ENCODE assay signal across 7 cellular contexts in genomic region chr16:29349966-29350365, GRCh38. TPM values are rescaled to one million over a fixed set of nuclear protein-coding genes. Genes with fewer than 3 reads are reported as not detected.
A peak's percentile ranks its signal among the peaks of the same experiment; 100 is the strongest.
DNase-seq lines count a peak whose midpoint lies in the region; ATAC-seq, FAIRE-seq and TF ChIP-seq lines count a peak whose summit lies in the region.
"Not testable (repeated sequence)": the region's sequence is repeated elsewhere in the genome, so short reads cannot be mapped to it uniquely, and the experiment has no call there.

No MANE protein-coding gene starts in this region.

- not testable (repeated sequence) for H3K4me1 ChIP-seq in PC-3 (ENCODE audit: insufficient read depth, low read length); pancreas

- not testable (repeated sequence) for H3K9me3 ChIP-seq in PC-3 (ENCODE audit: low read length); pancreas

- not testable (repeated sequence) for H3F3A ChIP-seq in PC-3 (ENCODE audit: low read length, unreplicated experiment)

- not testable (repeated sequence) for FAIRE-seq in pancreas (lab: Jason Lieb, UNC)

- DNase-seq in DMS79 treated with DMSO at 0.1 percent for 48 hours (lab: John Stamatoyannopoulos, UW) (peak; percentile 21), HS-5 (ENCODE audit: low read depth) (peak; percentile 68), PC-3 (peak; percentile 40), amniotic epithelial cell (ENCODE audit: low read depth) (peak; percentile 82), fibroblast of gingiva (ENCODE audit: low read depth) (peak; percentile 91), inferior parietal cortex (ENCODE audit: extremely low spot score) (peak; percentile 13), pancreas (peak in 2 of 6 donors; percentile 29 to 37)

- intact Hi-C loops in PC-3 (cut with micrococcal nuclease); pancreas (cut with DNase I): not testable (repeated sequence)

- not testable (repeated sequence) for BruUV-seq in PC-3 (replicated peaks; lab: Mats Ljungman, UMichigan)

- not testable (repeated sequence) for H2AFZ ChIP-seq in PC-3 (ENCODE audit: low read length)

- not testable (repeated sequence) for H3K36me3 ChIP-seq in PC-3 (ENCODE audit: low read depth, low read length); pancreas

- H3K9me2 ChIP-seq in PC-3 (replicated peaks; ENCODE audit: low read length) = not testable (repeated sequence)

- TF ChIP-seq CTCF in PC-3 (conservative IDR thresholded peaks at IDR 0.05; ENCODE audit: low read depth, low read length); pancreas (IDR thresholded peaks at IDR 0.05): not testable (repeated sequence)

- H3K27ac ChIP-seq in PC-3 (ENCODE audit: low read length); pancreas: not testable (repeated sequence)

- ATAC-seq in PC-3 = peak; percentile 65
- ATAC-seq in pancreas = peak in 3 of 4 donors; percentile 33 to 64 (median 52)

- not testable (repeated sequence) for H3K27me3 ChIP-seq in PC-3 (ENCODE audit: low read length); pancreas

- CTCF ChIA-PET in PC-3 (lab: Charles Lee) = not testable (repeated sequence)

- H4K20me1 ChIP-seq in PC-3 (ENCODE audit: low read length) = not testable (repeated sequence)

- WGBS in pancreas, 2 donors = 87 to 95% methylated on average over 7 of the region's 7 CpGs

- not testable (repeated sequence) for H3K9ac ChIP-seq in PC-3 (ENCODE audit: low read length)

- H3K79me2 ChIP-seq in PC-3 (ENCODE audit: low read length) = not testable (repeated sequence)

- H3K4me3 ChIP-seq in PC-3 (ENCODE audit: low read length); pancreas: not testable (repeated sequence)

- POLR2A ChIA-PET in PC-3 (lab: Charles Lee; ENCODE audit: unreplicated experiment) = not testable (repeated sequence)

- H3K4me2 ChIP-seq in PC-3 (ENCODE audit: low read length) = not testable (repeated sequence)

RNA-seq across cellular contexts. Expression of gene NPIPB11, which starts 56.5 kb away (rescaled TPM):
- 0.29 and 0.52 TPM in 2 replicates for total RNA-seq in PC-3 (2014; rRNA removed)
- total RNA-seq in pancreas = 1 to 10 TPM in 1 of 6 donors, under 1 TPM in 5; 0.14 to 1.2 (median 0.25) TPM
- 1 to 10 TPM; 2.9 to 3.6 TPM for polyA plus RNA-seq in pancreas
